In the genomic region with DNA sequence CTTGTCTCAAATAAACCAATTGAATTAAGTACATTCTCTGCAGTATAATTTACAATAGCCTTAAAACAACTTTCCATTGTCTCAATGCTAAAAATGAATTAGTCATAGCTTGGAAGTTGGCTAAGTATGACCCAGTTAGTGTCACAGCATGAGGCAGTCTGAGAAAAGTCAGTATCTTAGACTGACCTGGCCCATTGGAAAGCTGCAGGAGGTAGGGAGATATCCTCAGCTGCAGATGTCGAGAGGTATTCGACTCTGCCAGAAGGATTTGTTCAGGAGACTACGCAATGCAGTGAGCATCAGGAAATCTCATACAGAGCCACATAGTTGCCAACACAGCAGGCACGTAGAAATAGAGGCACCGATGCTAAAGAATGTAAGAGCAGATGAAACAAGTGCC, we compare ENCODE assay signal across 15 cellular contexts.
DNase-seq lines count a peak whose midpoint lies in the region; ATAC-seq and TF ChIP-seq lines count a peak whose summit lies in the region.
"Had no signal": no experiment of that assay in that cellular context is flagged by ENCODE, and none has a peak within 500 bp of the region (broad histone marks: within the 10 kb centered on the region; RNA-seq: fewer than 3 reads in every experiment).

No MANE protein-coding gene starts in this region.

- H3K27me3 Mint-ChIP-seq in activated CD4-positive, alpha-beta T cell treated with anti-CD3 and anti-CD28 coated beads for 36 hours: no peaks in the 10 kb centered on the region
- H3K27me3 Mint-ChIP-seq: CD4-positive, CD25-positive, alpha-beta regulatory T cell had no signal

- peak; percentile 0 for DNase-seq in MG63
- peak; percentile 24 for DNase-seq in brain pericyte (ENCODE audit: low read depth, low spot score)
- peak; percentile 5 for DNase-seq in iPS DF 6.9 (ENCODE audit: low read depth, low spot score)
- DNase-seq in smooth muscle cell of the brain vasculature (ENCODE audit: low read depth, low spot score): peak; percentile 47
- DNase-seq in activated CD4-positive, alpha-beta T cell treated with anti-CD3 and anti-CD28 coated beads for 36 hours: no peak
- no peak for DNase-seq in osteoblast (ENCODE audit: insufficient read length, low spot score, missing footprints)
- DNase-seq in activated T-cell treated with anti-CD3 and anti-CD28 coated beads, Interleukin-2, amount 50 U/mL, for 48 hours: no peak
- DNase-seq: CD4-positive, CD25-positive, alpha-beta regulatory T cell; NCI-H1436; NCI-H2029; NCI-H510A; NCI-H82; PC-3; SJCRH30 had no signal

- no peaks in the 10 kb centered on the region for H3K79me2 ChIP-seq in osteoblast (ENCODE audit: insufficient read depth, low read length)

- no peak for TF ChIP-seq CTCF in osteoblast (IDR thresholded peaks at IDR 0.05; ENCODE audit: extremely low read depth, low read depth, low read length)

- no peak overlapping the region for H3K27ac Mint-ChIP-seq in activated CD4-positive, alpha-beta T cell treated with anti-CD3 and anti-CD28 coated beads for 36 hours
- H3K27ac Mint-ChIP-seq: CD4-positive, CD25-positive, alpha-beta regulatory T cell had no signal

- H3K27me3 ChIP-seq in MG63: no peaks in the 10 kb centered on the region
- H3K27me3 ChIP-seq in iPS DF 6.9 (ENCODE audit: control insufficient read depth, insufficient read depth, low read length): no peaks in the 10 kb centered on the region
- no peaks in the 10 kb centered on the region for H3K27me3 ChIP-seq in osteoblast (ENCODE audit: insufficient read depth, low read length)
- H3K27me3 ChIP-seq: SJCRH30 had no signal

- H3K9me3 ChIP-seq in MG63 (no peaks in the 10 kb centered on the region), iPS DF 6.9 (ENCODE audit: control insufficient read depth, insufficient read depth, low read length) (no peaks in the 10 kb centered on the region), osteoblast (ENCODE audit: low read depth, low read length) (peaks cover 6% of the 10 kb centered on the region)
- H3K9me3 ChIP-seq: SJCRH30 had no signal

- H3K4me1 ChIP-seq in iPS DF 6.9 (ENCODE audit: control insufficient read depth, insufficient read depth, low read length) (no peaks in the 10 kb centered on the region), osteoblast (ENCODE audit: insufficient read depth, low read length) (no peaks in the 10 kb centered on the region)
- H3K4me1 ChIP-seq: SJCRH30 had no signal

- H3K4me3 Mint-ChIP-seq in activated CD4-positive, alpha-beta T cell treated with anti-CD3 and anti-CD28 coated beads for 36 hours: no peak overlapping the region
- H3K4me3 Mint-ChIP-seq: CD4-positive, CD25-positive, alpha-beta regulatory T cell had no signal

- no peaks in the 10 kb centered on the region for H3K9me3 Mint-ChIP-seq in activated CD4-positive, alpha-beta T cell treated with anti-CD3 and anti-CD28 coated beads for 36 hours (ENCODE audit: low read depth)

- H3K4me2 ChIP-seq in osteoblast (ENCODE audit: insufficient read depth, low read length): no peak overlapping the region

- no CpG with 5 or more reads among the region's 5 CpGs for WGBS in iPS DF 6.9 (ENCODE audit: insufficient coverage, insufficient read length)

- H4K20me1 ChIP-seq in osteoblast (ENCODE audit: insufficient read depth, low read length): no peaks in the 10 kb centered on the region

- POLR2A ChIA-PET in activated CD4-positive, alpha-beta T cell treated with anti-CD3 and anti-CD28 coated beads for 36 hours (lab: Charles Lee): no interaction called here

- CTCF ChIA-PET in activated CD4-positive, alpha-beta T cell treated with anti-CD3 and anti-CD28 coated beads for 36 hours (lab: Charles Lee): no interaction called here

- no peak overlapping the region for H3K4me3 ChIP-seq in MG63
- H3K4me3 ChIP-seq in iPS DF 6.9 (ENCODE audit: low read length): no peak overlapping the region
- no peak overlapping the region for H3K4me3 ChIP-seq in osteoblast (ENCODE audit: insufficient read depth, low read length)
- H3K4me3 ChIP-seq: K562, SJCRH30 had no signal

- no peaks in the 10 kb centered on the region for H3K36me3 ChIP-seq in MG63
- no peaks in the 10 kb centered on the region for H3K36me3 ChIP-seq in iPS DF 6.9 (ENCODE audit: control insufficient read depth, insufficient read depth, low read length)
- H3K36me3 ChIP-seq in osteoblast (ENCODE audit: insufficient read depth, low read length): no peaks in the 10 kb centered on the region
- H3K36me3 ChIP-seq: SJCRH30 had no signal

- no peaks in the 10 kb centered on the region for H3K4me1 Mint-ChIP-seq in activated CD4-positive, alpha-beta T cell treated with anti-CD3 and anti-CD28 coated beads for 36 hours
- H3K4me1 Mint-ChIP-seq: CD4-positive, CD25-positive, alpha-beta regulatory T cell had no signal

- H2AFZ ChIP-seq in osteoblast (ENCODE audit: low read length): no peak overlapping the region

- H3K27ac ChIP-seq in iPS DF 6.9 (ENCODE audit: low read length): no peak overlapping the region
- no peak overlapping the region for H3K27ac ChIP-seq in osteoblast (ENCODE audit: low read depth, low read length)
- H3K27ac ChIP-seq: SJCRH30 had no signal

- intact Hi-C loops in activated CD4-positive, alpha-beta T cell treated with anti-CD3 and anti-CD28 coated beads for 36 hours (cut with DNase I, micrococcal nuclease): no loop called here

- no peak for ATAC-seq in activated CD4-positive, alpha-beta T cell treated with anti-CD3 and anti-CD28 coated beads for 36 hours
- ATAC-seq: K562, PC-3 had no signal

- no peaks in the 10 kb centered on the region for H3K36me3 Mint-ChIP-seq in activated CD4-positive, alpha-beta T cell treated with anti-CD3 and anti-CD28 coated beads for 36 hours (ENCODE audit: low read depth)
- H3K36me3 Mint-ChIP-seq: CD4-positive, CD25-positive, alpha-beta regulatory T cell had no signal

Comparison
In these comparisons a context has a peak if more than half of its experiments do, and no peak if none do; other contexts are left out.
1. DNase-seq: peak in MG63 (single experiment), brain pericyte (single experiment), iPS DF 6.9 (single experiment) and smooth muscle cell of the brain vasculature (single experiment); none in activated CD4-positive, alpha-beta T cell treated with anti-CD3 and anti-CD28 coated beads for 36 hours (single experiment), osteoblast (single experiment) and activated T-cell treated with anti-CD3 and anti-CD28 coated beads, Interleukin-2, amount 50 U/mL, for 48 hours (0 of 2).